In genomic region chr6:39224058-39224457, GRCh38 we compare ENCODE assay signal across 18 cellular contexts. TPM values are rescaled to one million over a fixed set of nuclear protein-coding genes. Genes with fewer than 3 reads are reported as not detected.
DNase-seq lines count a peak whose midpoint lies in the region; ATAC-seq and TF ChIP-seq lines count a peak whose summit lies in the region.
"Had no signal": no experiment of that assay in that cellular context is flagged by ENCODE, and none has a peak within 500 bp of the region (broad histone marks: within the 10 kb centered on the region; RNA-seq: fewer than 3 reads in every experiment).

No MANE protein-coding gene starts in this region.

- POLR2A ChIA-PET in activated CD4-positive, alpha-beta memory T cell treated with anti-CD3 and anti-CD28 coated beads for 36 hours (lab: Charles Lee), result interaction anchor here (0.6 to 0.7 kb wide), 2 partner anchors 79 to 1520 kb away, joined by 3 read pairs; no protein-coding TSS in a partner anchor
- POLR2A ChIA-PET in activated CD4-positive, alpha-beta memory T cell treated with anti-CD3 and anti-CD28 coated beads, Interleukin-2, amount 10 ng/mL, durations not matched to agents 7 days and 5 days (lab: Charles Lee), result no interaction called here

- no peaks in the 10 kb centered on the region for H3K36me3 ChIP-seq in suprapubic skin
- H3K36me3 ChIP-seq: right atrium auricular region, uterus had no signal

- no peak for ATAC-seq in activated naive CD8-positive, alpha-beta T cell treated with anti-CD3 and anti-CD28 coated beads, Interleukin-2, amount 50 U/mL, for 24 hours
- ATAC-seq: body of pancreas, natural killer cell, Panc1 had no signal

- no peaks in the 10 kb centered on the region for H3K9me3 ChIP-seq in suprapubic skin
- H3K9me3 ChIP-seq: body of pancreas, right atrium auricular region, uterus had no signal

- peaks cover 55% of the 10 kb centered on the region for H3K36me3 Mint-ChIP-seq in activated CD4-positive, alpha-beta memory T cell treated with anti-CD3 and anti-CD28 coated beads for 36 hours
- H3K36me3 Mint-ChIP-seq in activated CD4-positive, alpha-beta memory T cell treated with anti-CD3 and anti-CD28 coated beads, Interleukin-2, amount 10 ng/mL, durations not matched to agents 7 days and 5 days (ENCODE audit: low read depth), result peaks cover 39% of the 10 kb centered on the region
- H3K36me3 Mint-ChIP-seq in activated naive CD8-positive, alpha-beta T cell treated with anti-CD3 and anti-CD28 coated beads, Interleukin-2, amount 50 U/mL, for 24 hours (ENCODE audit: low read depth), result peaks cover 58% of the 10 kb centered on the region
- H3K36me3 Mint-ChIP-seq: natural killer cell had no signal

- no peak for TF ChIP-seq POLR2A in suprapubic skin (IDR thresholded peaks at IDR 0.05)

- peak overlapping the region; percentile 88 for H3K27ac Mint-ChIP-seq in activated CD4-positive, alpha-beta memory T cell treated with anti-CD3 and anti-CD28 coated beads for 36 hours
- no peak overlapping the region for H3K27ac Mint-ChIP-seq in activated CD4-positive, alpha-beta memory T cell treated with anti-CD3 and anti-CD28 coated beads, Interleukin-2, amount 10 ng/mL, durations not matched to agents 7 days and 5 days
- H3K27ac Mint-ChIP-seq in activated naive CD8-positive, alpha-beta T cell treated with anti-CD3 and anti-CD28 coated beads, Interleukin-2, amount 50 U/mL, for 24 hours, result peak overlapping the region; percentile 69
- H3K27ac Mint-ChIP-seq: natural killer cell had no signal

- no peak overlapping the region for H3K27ac ChIP-seq in suprapubic skin
- H3K27ac ChIP-seq: uterus had no signal

- TF ChIP-seq CTCF in suprapubic skin (IDR thresholded peaks at IDR 0.05), result no peak

- peaks cover 16% of the 10 kb centered on the region for H3K4me1 ChIP-seq in suprapubic skin

- DNase-seq in activated CD4-positive, alpha-beta memory T cell treated with anti-CD3 and anti-CD28 coated beads for 36 hours, result no peak
- no peak for DNase-seq in activated CD4-positive, alpha-beta memory T cell treated with anti-CD3 and anti-CD28 coated beads, Interleukin-2, amount 10 ng/mL, durations not matched to agents 7 days and 5 days
- peak; percentile 58 for DNase-seq in NCI-H2029 treated with DMSO at 0.1 percent for 48 hours (lab: John Stamatoyannopoulos, UW)
- DNase-seq in activated naive CD8-positive, alpha-beta T cell treated with anti-CD3 and anti-CD28 coated beads, Interleukin-2, amount 50 U/mL, for 24 hours, result no peak
- no peak for DNase-seq in suprapubic skin (ENCODE audit: low spot score in 2 of 2)
- no peak for DNase-seq in stimulated activated naive CD4-positive, alpha-beta T cell treated with Interleukin-2 at 50 U/mL for 16 hours (lab: John Stamatoyannopoulos, UW)
- DNase-seq in putamen (ENCODE audit: low spot score), result no peak
- no peak for DNase-seq in globus pallidus (ENCODE audit: low spot score)
- DNase-seq: ACHN; activated effector memory CD4-positive, alpha-beta T cell treated with anti-CD3 and anti-CD28 coated beads, Interleukin-2, amount 50 U/mL, for 16 hours; body of pancreas; hippocampal formation; natural killer cell; NCI-H1092 treated with DMSO at 0.1 percent for 48 hours; stimulated activated CD8-positive, alpha-beta memory T cell treated with anti-CD3 and anti-CD28 coated beads, Interleukin-4, amount 100 ng/mL, for 48 hours; uterus had no signal

- TF ChIP-seq EP300 in suprapubic skin (IDR thresholded peaks at IDR 0.05), result no peak

- WGBS in suprapubic skin, result 66% methylated on average over 2 of the region's 2 CpGs

- peaks cover 18% of the 10 kb centered on the region for H3K27me3 ChIP-seq in suprapubic skin
- H3K27me3 ChIP-seq: body of pancreas had no signal

- CTCF ChIA-PET in activated CD4-positive, alpha-beta memory T cell treated with anti-CD3 and anti-CD28 coated beads for 36 hours (lab: Charles Lee), result no interaction called here
- CTCF ChIA-PET in activated CD4-positive, alpha-beta memory T cell treated with anti-CD3 and anti-CD28 coated beads, Interleukin-2, amount 10 ng/mL, durations not matched to agents 7 days and 5 days (lab: Charles Lee), result no interaction called here

- peak overlapping the region; percentile 33 for H3K4me3 Mint-ChIP-seq in activated CD4-positive, alpha-beta memory T cell treated with anti-CD3 and anti-CD28 coated beads for 36 hours
- no peak overlapping the region for H3K4me3 Mint-ChIP-seq in activated CD4-positive, alpha-beta memory T cell treated with anti-CD3 and anti-CD28 coated beads, Interleukin-2, amount 10 ng/mL, durations not matched to agents 7 days and 5 days
- H3K4me3 Mint-ChIP-seq in activated naive CD8-positive, alpha-beta T cell treated with anti-CD3 and anti-CD28 coated beads, Interleukin-2, amount 50 U/mL, for 24 hours, result peak overlapping the region; percentile 63
- H3K4me3 Mint-ChIP-seq: natural killer cell had no signal

- intact Hi-C loops in activated CD4-positive, alpha-beta memory T cell treated with anti-CD3 and anti-CD28 coated beads for 36 hours (cut with micrococcal nuclease), result no loop called here

- H3K4me3 ChIP-seq in suprapubic skin, result peak overlapping the region; percentile 48
- H3K4me3 ChIP-seq: body of pancreas, right atrium auricular region, uterus had no signal

- H3K4me1 Mint-ChIP-seq in activated CD4-positive, alpha-beta memory T cell treated with anti-CD3 and anti-CD28 coated beads for 36 hours (ENCODE audit: low read depth), result peaks cover 79% of the 10 kb centered on the region
- H3K4me1 Mint-ChIP-seq in activated CD4-positive, alpha-beta memory T cell treated with anti-CD3 and anti-CD28 coated beads, Interleukin-2, amount 10 ng/mL, durations not matched to agents 7 days and 5 days, result peaks cover 83% of the 10 kb centered on the region
- peaks cover 81% of the 10 kb centered on the region for H3K4me1 Mint-ChIP-seq in activated naive CD8-positive, alpha-beta T cell treated with anti-CD3 and anti-CD28 coated beads, Interleukin-2, amount 50 U/mL, for 24 hours

- no peaks in the 10 kb centered on the region for H3K9me3 Mint-ChIP-seq in activated CD4-positive, alpha-beta memory T cell treated with anti-CD3 and anti-CD28 coated beads for 36 hours
- H3K9me3 Mint-ChIP-seq in activated CD4-positive, alpha-beta memory T cell treated with anti-CD3 and anti-CD28 coated beads, Interleukin-2, amount 10 ng/mL, durations not matched to agents 7 days and 5 days, result no peaks in the 10 kb centered on the region
- H3K9me3 Mint-ChIP-seq in activated naive CD8-positive, alpha-beta T cell treated with anti-CD3 and anti-CD28 coated beads, Interleukin-2, amount 50 U/mL, for 24 hours, result peaks cover 6% of the 10 kb centered on the region
- H3K9me3 Mint-ChIP-seq: natural killer cell had no signal

- no peaks in the 10 kb centered on the region for H3K27me3 Mint-ChIP-seq in activated CD4-positive, alpha-beta memory T cell treated with anti-CD3 and anti-CD28 coated beads for 36 hours
- no peaks in the 10 kb centered on the region for H3K27me3 Mint-ChIP-seq in activated CD4-positive, alpha-beta memory T cell treated with anti-CD3 and anti-CD28 coated beads, Interleukin-2, amount 10 ng/mL, durations not matched to agents 7 days and 5 days
- no peaks in the 10 kb centered on the region for H3K27me3 Mint-ChIP-seq in activated naive CD8-positive, alpha-beta T cell treated with anti-CD3 and anti-CD28 coated beads, Interleukin-2, amount 50 U/mL, for 24 hours

RNA-seq across cellular contexts. Expression of gene KCNK5, which starts 5.2 kb away (rescaled TPM):
- 10 to 100 TPM; 16.2 to 16.5 TPM for total RNA-seq in activated CD4-positive, alpha-beta memory T cell treated with anti-CD3 and anti-CD28 coated beads for 36 hours
- 1 to 10 TPM; 8.6 to 9.2 TPM for total RNA-seq in activated CD4-positive, alpha-beta memory T cell treated with anti-CD3 and anti-CD28 coated beads, Interleukin-2, amount 10 ng/mL, durations not matched to agents 7 days and 5 days
- 10 to 100 TPM; 18.6 to 43.9 (median 26.3) TPM for total RNA-seq in suprapubic skin
